1 cellular context compared by ENCODE assay signal in genomic region chr6:97726378-97726777, GRCh38.
TF ChIP-seq lines count a peak whose summit lies in the region.

No MANE protein-coding gene starts in this region.

TF ChIP-seq in HepG2, 621 proteins besides CTCF, POLR2A, EP300 and RAD21:
- TF ChIP-seq, protein P1, sequence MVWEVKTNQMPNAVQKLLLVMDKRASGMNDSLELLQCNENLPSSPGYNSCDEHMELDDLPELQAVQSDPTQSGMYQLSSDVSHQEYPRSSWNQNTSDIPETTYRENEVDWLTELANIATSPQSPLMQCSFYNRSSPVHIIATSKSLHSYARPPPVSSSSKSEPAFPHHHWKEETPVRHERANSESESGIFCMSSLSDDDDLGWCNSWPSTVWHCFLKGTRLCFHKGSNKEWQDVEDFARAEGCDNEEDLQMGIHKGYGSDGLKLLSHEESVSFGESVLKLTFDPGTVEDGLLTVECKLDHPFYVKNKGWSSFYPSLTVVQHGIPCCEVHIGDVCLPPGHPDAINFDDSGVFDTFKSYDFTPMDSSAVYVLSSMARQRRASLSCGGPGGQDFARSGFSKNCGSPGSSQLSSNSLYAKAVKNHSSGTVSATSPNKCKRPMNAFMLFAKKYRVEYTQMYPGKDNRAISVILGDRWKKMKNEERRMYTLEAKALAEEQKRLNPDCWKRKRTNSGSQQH (CRISPR knock-in tag; IDR thresholded peaks at IDR 0.05; ENCODE audit: low read depth), result no peak
- no peak for TF ChIP-seq AKAP8 (CRISPR knock-in tag; IDR thresholded peaks at IDR 0.05)
- TF ChIP-seq GRHL1 (CRISPR knock-in tag; conservative IDR thresholded peaks at IDR 0.05), result no peak
